ENCODE assay signal across 2 cellular contexts in genomic region chr15:67267951-67268941, GRCh38.
TF ChIP-seq lines count a peak whose summit lies in the region.

No MANE protein-coding gene starts in this region.

TF ChIP-seq in HepG2, 621 proteins besides CTCF, POLR2A, EP300 and RAD21:
- TF ChIP-seq ZNF282 (IDR thresholded peaks at IDR 0.05; ENCODE audit: partially characterized antibody), result no peak
- TF ChIP-seq, protein P1, sequence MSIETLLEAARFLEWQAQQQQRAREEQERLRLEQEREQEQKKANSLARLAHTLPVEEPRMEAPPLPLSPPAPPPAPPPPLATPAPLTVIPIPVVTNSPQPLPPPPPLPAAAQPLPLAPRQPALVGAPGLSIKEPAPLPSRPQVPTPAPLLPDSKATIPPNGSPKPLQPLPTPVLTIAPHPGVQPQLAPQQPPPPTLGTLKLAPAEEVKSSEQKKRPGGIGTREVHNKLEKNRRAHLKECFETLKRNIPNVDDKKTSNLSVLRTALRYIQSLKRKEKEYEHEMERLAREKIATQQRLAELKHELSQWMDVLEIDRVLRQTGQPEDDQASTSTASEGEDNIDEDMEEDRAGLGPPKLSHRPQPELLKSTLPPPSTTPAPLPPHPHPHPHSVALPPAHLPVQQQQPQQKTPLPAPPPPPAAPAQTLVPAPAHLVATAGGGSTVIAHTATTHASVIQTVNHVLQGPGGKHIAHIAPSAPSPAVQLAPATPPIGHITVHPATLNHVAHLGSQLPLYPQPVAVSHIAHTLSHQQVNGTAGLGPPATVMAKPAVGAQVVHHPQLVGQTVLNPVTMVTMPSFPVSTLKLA (IDR thresholded peaks at IDR 0.05), result peak; percentile 68

TF ChIP-seq in GM12878, 131 proteins besides CTCF, POLR2A, EP300 and RAD21:
- TF ChIP-seq E4F1 (IDR thresholded peaks at IDR 0.05; ENCODE audit: borderline replicate concordance, partially characterized antibody), result no peak
- no peak for TF ChIP-seq ZNF274 (IDR thresholded peaks at IDR 0.05; ENCODE audit: insufficient read depth, insufficient read length)
- no peak for TF ChIP-seq CEBPB (IDR thresholded peaks at IDR 0.05; ENCODE audit: borderline replicate concordance in 1 of 2, low read depth in 2 of 2, low read length in 2 of 2)
- TF ChIP-seq ZBTB11 (CRISPR knock-in tag; IDR thresholded peaks at IDR 0.05), result no peak
- no peak for TF ChIP-seq USF1 (IDR thresholded peaks at IDR 0.05; ENCODE audit: borderline replicate concordance, extremely low read length, insufficient read depth, low read depth, low read length)
- TF ChIP-seq NRF1 (conservative IDR thresholded peaks at IDR 0.05; ENCODE audit: low read depth, low read length), result no peak
- TF ChIP-seq BHLHE40 (IDR thresholded peaks at IDR 0.05; ENCODE audit: borderline replicate concordance in 1 of 2, low read depth in 2 of 2, low read length in 1 of 2), result no peak
- no peak for TF ChIP-seq PAX8 (IDR thresholded peaks at IDR 0.05)
- TF ChIP-seq E2F4 (IDR thresholded peaks at IDR 0.05; ENCODE audit: low read depth, low read length), result no peak
- no peak for TF ChIP-seq IKZF1 (conservative IDR thresholded peaks at IDR 0.05)
- TF ChIP-seq CHD2 (IDR thresholded peaks at IDR 0.05; ENCODE audit: borderline replicate concordance, low read depth, low read length), result no peak
- TF ChIP-seq, protein P2, sequence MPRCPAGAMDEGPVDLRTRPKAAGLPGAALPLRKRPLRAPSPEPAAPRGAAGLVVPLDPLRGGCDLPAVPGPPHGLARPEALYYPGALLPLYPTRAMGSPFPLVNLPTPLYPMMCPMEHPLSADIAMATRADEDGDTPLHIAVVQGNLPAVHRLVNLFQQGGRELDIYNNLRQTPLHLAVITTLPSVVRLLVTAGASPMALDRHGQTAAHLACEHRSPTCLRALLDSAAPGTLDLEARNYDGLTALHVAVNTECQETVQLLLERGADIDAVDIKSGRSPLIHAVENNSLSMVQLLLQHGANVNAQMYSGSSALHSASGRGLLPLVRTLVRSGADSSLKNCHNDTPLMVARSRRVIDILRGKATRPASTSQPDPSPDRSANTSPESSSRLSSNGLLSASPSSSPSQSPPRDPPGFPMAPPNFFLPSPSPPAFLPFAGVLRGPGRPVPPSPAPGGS (IDR thresholded peaks at IDR 0.05; ENCODE audit: borderline replicate concordance, insufficient read depth, low read depth, low read length, poor library complexity, severe bottlenecking), result no peak
- no peak for TF ChIP-seq ZNF592 (IDR thresholded peaks at IDR 0.05)
- TF ChIP-seq KDM1A (IDR thresholded peaks at IDR 0.05; ENCODE audit: borderline replicate concordance), result no peak
- TF ChIP-seq KAT2A (conservative IDR thresholded peaks at IDR 0.05; ENCODE audit: control insufficient read depth, low read depth, low read length), result no peak
- TF ChIP-seq, protein P3, sequence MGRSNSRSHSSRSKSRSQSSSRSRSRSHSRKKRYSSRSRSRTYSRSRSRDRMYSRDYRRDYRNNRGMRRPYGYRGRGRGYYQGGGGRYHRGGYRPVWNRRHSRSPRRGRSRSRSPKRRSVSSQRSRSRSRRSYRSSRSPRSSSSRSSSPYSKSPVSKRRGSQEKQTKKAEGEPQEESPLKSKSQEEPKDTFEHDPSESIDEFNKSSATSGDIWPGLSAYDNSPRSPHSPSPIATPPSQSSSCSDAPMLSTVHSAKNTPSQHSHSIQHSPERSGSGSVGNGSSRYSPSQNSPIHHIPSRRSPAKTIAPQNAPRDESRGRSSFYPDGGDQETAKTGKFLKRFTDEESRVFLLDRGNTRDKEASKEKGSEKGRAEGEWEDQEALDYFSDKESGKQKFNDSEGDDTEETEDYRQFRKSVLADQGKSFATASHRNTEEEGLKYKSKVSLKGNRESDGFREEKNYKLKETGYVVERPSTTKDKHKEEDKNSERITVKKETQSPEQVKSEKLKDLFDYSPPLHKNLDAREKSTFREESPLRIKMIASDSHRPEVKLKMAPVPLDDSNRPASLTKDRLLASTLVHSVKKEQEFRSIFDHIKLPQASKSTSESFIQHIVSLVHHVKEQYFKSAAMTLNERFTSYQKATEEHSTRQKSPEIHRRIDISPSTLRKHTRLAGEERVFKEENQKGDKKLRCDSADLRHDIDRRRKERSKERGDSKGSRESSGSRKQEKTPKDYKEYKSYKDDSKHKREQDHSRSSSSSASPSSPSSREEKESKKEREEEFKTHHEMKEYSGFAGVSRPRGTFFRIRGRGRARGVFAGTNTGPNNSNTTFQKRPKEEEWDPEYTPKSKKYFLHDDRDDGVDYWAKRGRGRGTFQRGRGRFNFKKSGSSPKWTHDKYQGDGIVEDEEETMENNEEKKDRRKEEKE (IDR thresholded peaks at IDR 0.05), result no peak
- TF ChIP-seq CHD4 (IDR thresholded peaks at IDR 0.05), result no peak
- TF ChIP-seq FOS (IDR thresholded peaks at IDR 0.05; ENCODE audit: borderline replicate concordance, extremely low read depth, insufficient read length), result no peak
- TF ChIP-seq ZZZ3 (IDR thresholded peaks at IDR 0.05; ENCODE audit: control insufficient read depth, insufficient read length, low read depth), result no peak
